In the genomic region with DNA sequence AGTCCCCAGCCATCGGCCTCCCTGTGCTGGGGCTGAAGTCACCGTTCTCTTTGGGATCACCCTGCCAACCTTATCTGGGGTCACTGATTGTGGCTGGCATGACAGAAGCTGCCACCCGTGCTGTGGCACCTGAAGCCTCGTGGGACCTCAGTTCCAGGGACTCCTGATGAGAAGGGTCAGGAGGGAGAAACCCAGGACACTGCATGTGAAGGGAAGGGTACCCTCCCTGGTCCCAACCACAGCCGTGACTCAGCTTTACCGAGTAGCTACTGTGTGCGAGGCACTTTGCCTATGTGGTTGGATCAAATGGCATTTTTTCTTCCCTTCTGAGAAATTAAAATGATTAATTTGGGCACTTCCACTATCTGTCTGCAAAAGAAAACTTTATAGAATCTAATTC, we compare ENCODE assay signal across 23 cellular contexts.
DNase-seq lines count a peak whose midpoint lies in the region; ATAC-seq and TF ChIP-seq lines count a peak whose summit lies in the region.
"Had no signal": no experiment of that assay in that cellular context is flagged by ENCODE, and none has a peak within 500 bp of the region (broad histone marks: within the 10 kb centered on the region; RNA-seq: fewer than 3 reads in every experiment).

No MANE protein-coding gene starts in this region.

- H3K9me3 ChIP-seq in uterus: no peaks in the 10 kb centered on the region
- H3K9me3 ChIP-seq: prostate gland, testis had no signal

- peak; percentile 65 for ATAC-seq in activated T-helper 17 cell treated with anti-CD3 and anti-CD28 coated beads, Interleukin-2, amount 50 U/mL, for 72 hours (replicated peaks)
- no peak for ATAC-seq in HG03196 (IDR thresholded peaks at IDR 0.05; ENCODE audit: unreplicated experiment)
- no peak for ATAC-seq in stimulated activated memory B cell treated with anti-CD40 and anti-IgM and Interleukin-4, amounts not matched to agents 10 μg/mL and 1 μg/mL and 100 μg/mL, for 72 hours
- ATAC-seq: lower lobe of right lung, WTC11 had no signal

- TF ChIP-seq CTCF in HL-60 (IDR thresholded peaks at IDR 0.05; ENCODE audit: insufficient read depth, low read length) (no peak), uterus (IDR thresholded peaks at IDR 0.05) (no peak)

- peaks cover 5% of the 10 kb centered on the region for H3K4me1 Mint-ChIP-seq in activated T-helper 17 cell treated with anti-CD3 and anti-CD28 coated beads, Interleukin-2, amount 50 U/mL, for 72 hours
- peaks cover 21% of the 10 kb centered on the region for H3K4me1 Mint-ChIP-seq in stimulated activated memory B cell treated with anti-CD40 and anti-IgM and Interleukin-4, amounts not matched to agents 10 μg/mL and 1 μg/mL and 100 μg/mL, for 72 hours

- H3K4me3 Mint-ChIP-seq in activated T-helper 17 cell treated with anti-CD3 and anti-CD28 coated beads, Interleukin-2, amount 50 U/mL, for 72 hours: no peak overlapping the region
- H3K4me3 Mint-ChIP-seq in stimulated activated memory B cell treated with anti-CD40 and anti-IgM and Interleukin-4, amounts not matched to agents 10 μg/mL and 1 μg/mL and 100 μg/mL, for 72 hours: no peak overlapping the region
- H3K4me3 Mint-ChIP-seq: neural crest cell, WTC11 had no signal

- H3K36me3 ChIP-seq in uterus: no peaks in the 10 kb centered on the region
- H3K36me3 ChIP-seq: lower lobe of right lung, prostate gland had no signal

- H3K36me3 Mint-ChIP-seq in activated T-helper 17 cell treated with anti-CD3 and anti-CD28 coated beads, Interleukin-2, amount 50 U/mL, for 72 hours (ENCODE audit: low read depth): no peaks in the 10 kb centered on the region
- H3K36me3 Mint-ChIP-seq in stimulated activated memory B cell treated with anti-CD40 and anti-IgM and Interleukin-4, amounts not matched to agents 10 μg/mL and 1 μg/mL and 100 μg/mL, for 72 hours: peaks cover 8% of the 10 kb centered on the region

- peak; percentile 53 to 64 for DNase-seq in activated T-cell treated with anti-CD3 and anti-CD28 coated beads, Interleukin-2, amount 50 U/mL, for 48 hours
- DNase-seq in activated T-cell treated with anti-CD3 and anti-CD28 coated beads, Interleukin-2, amount 50 U/mL, for 1 hour: no peak
- DNase-seq in HL-60 (ENCODE audit: low read depth in 1 of 2, low spot score in 1 of 2) (peak in 1 of 2 experiments; percentile 33), uterus (no peak)
- peak; percentile 7 to 36 for DNase-seq in stimulated activated CD8-positive, alpha-beta memory T cell treated with anti-CD3 and anti-CD28 coated beads, Interleukin-15, amount 100 ng/mL, for 48 hours (ENCODE audit: low read depth in 2 of 2)
- DNase-seq: activated effector memory CD4-positive, alpha-beta T cell treated with Interleukin-2 at 50 U/mL for 16 hours; amniotic stem cell; Calu3; cortex of kidney; EL; lower lobe of right lung; NCI-H1436 treated with DMSO at 0.1 percent for 48 hours; NCI-H2171 treated with DMSO at 0.1 percent for 48 hours; NCI-H524 treated with DMSO at 0.1 percent for 48 hours; RPMI8226; testis had no signal

- H3K4me3 ChIP-seq in HL-60 (replicated peaks; ENCODE audit: insufficient read depth, low read length) (no peak overlapping the region), uterus (no peak overlapping the region)
- H3K4me3 ChIP-seq: lower lobe of right lung, prostate gland, testis had no signal

- no peaks in the 10 kb centered on the region for H3K4me1 ChIP-seq in uterus
- H3K4me1 ChIP-seq: lower lobe of right lung, prostate gland, testis had no signal

- H3K27ac Mint-ChIP-seq in activated T-helper 17 cell treated with anti-CD3 and anti-CD28 coated beads, Interleukin-2, amount 50 U/mL, for 72 hours: peak overlapping the region; percentile 22
- no peak overlapping the region for H3K27ac Mint-ChIP-seq in stimulated activated memory B cell treated with anti-CD40 and anti-IgM and Interleukin-4, amounts not matched to agents 10 μg/mL and 1 μg/mL and 100 μg/mL, for 72 hours
- H3K27ac Mint-ChIP-seq: WTC11 had no signal

- TF ChIP-seq POLR2A in uterus (IDR thresholded peaks at IDR 0.05): no peak

- H3K27me3 Mint-ChIP-seq in activated T-helper 17 cell treated with anti-CD3 and anti-CD28 coated beads, Interleukin-2, amount 50 U/mL, for 72 hours: no peaks in the 10 kb centered on the region
- H3K27me3 Mint-ChIP-seq in stimulated activated memory B cell treated with anti-CD40 and anti-IgM and Interleukin-4, amounts not matched to agents 10 μg/mL and 1 μg/mL and 100 μg/mL, for 72 hours: no peaks in the 10 kb centered on the region

- H3K27me3 ChIP-seq in HL-60 (ENCODE audit: insufficient read depth, poor library complexity, severe bottlenecking) (no peaks in the 10 kb centered on the region), uterus (no peaks in the 10 kb centered on the region)
- H3K27me3 ChIP-seq: testis had no signal

- intact Hi-C loops in uterus (cut with DNase I; ENCODE audit: low total_unique reads): no loop called here

- H3K9me3 Mint-ChIP-seq in activated T-helper 17 cell treated with anti-CD3 and anti-CD28 coated beads, Interleukin-2, amount 50 U/mL, for 72 hours: no peaks in the 10 kb centered on the region
- H3K9me3 Mint-ChIP-seq in stimulated activated memory B cell treated with anti-CD40 and anti-IgM and Interleukin-4, amounts not matched to agents 10 μg/mL and 1 μg/mL and 100 μg/mL, for 72 hours: peaks cover 11% of the 10 kb centered on the region

- H3K27ac ChIP-seq in HL-60 (replicated peaks) (0 out of 2 replicates have a peak overlapping the region, but pooled peaks have one; percentile 29), uterus (no peak overlapping the region)
- H3K27ac ChIP-seq: C4-2B, lower lobe of right lung, prostate gland, testis had no signal

Comparison
In these comparisons a context has a peak if more than half of its experiments do, and no peak if none do; other contexts are left out.
1. DNase-seq: peak in activated T-cell treated with anti-CD3 and anti-CD28 coated beads, Interleukin-2, amount 50 U/mL, for 48 hours (2 of 2) and stimulated activated CD8-positive, alpha-beta memory T cell treated with anti-CD3 and anti-CD28 coated beads, Interleukin-15, amount 100 ng/mL, for 48 hours (2 of 2); none in activated T-cell treated with anti-CD3 and anti-CD28 coated beads, Interleukin-2, amount 50 U/mL, for 1 hour (single experiment) and uterus (0 of 2).